Comparison of ENCODE assay signal across 8 cellular contexts in the genomic region with DNA sequence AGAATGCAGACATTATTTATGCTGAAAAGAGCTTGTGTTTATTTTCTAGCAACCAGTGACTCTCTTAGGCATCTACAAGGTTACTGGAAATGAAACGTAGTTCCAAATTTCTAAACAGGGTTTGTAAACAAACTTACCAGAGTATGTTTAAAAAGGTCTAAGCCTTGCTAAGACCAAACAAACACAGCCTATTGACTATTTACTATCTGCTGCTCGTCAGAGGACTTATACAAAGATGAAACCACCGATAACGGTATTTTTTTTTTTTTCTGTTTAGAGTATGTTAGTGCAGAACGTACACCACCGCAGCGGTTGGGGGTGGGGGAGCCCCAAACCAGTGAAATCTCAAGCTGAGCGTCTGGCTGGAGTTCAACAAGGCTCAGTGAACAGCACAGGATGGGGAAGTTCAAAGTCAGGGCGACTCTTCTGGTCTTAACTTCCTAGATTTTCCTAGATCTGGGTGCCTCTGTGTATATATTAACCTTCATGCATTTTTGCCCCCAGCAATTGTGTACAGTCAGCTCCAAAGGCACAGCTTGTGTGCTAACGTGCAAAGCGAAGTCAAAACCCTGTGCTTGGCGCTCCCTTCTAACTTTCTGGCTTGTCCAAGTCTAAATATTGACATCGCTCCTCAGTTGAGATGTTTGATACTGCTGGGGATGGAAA. TPM values are rescaled to one million over a fixed set of nuclear protein-coding genes. Genes with fewer than 3 reads are reported as not detected.
DNase-seq lines count a peak whose midpoint lies in the region; ATAC-seq and TF ChIP-seq lines count a peak whose summit lies in the region.

No MANE protein-coding gene starts in this region.

- H3K4me1 Mint-ChIP-seq in activated CD4-positive, alpha-beta memory T cell treated with anti-CD3 and anti-CD28 coated beads, Interleukin-2, amount 10 ng/mL, durations not matched to agents 7 days and 5 days: peaks cover 8% of the 10 kb centered on the region
- peaks cover 22% of the 10 kb centered on the region for H3K4me1 Mint-ChIP-seq in neural progenitor cell

- H3K79me2 ChIP-seq in neural progenitor cell (ENCODE audit: low read depth): no peaks in the 10 kb centered on the region

- ATAC-seq in GM18858 (IDR thresholded peaks at IDR 0.05; ENCODE audit: unreplicated experiment) (peak; percentile 48), HG03432 (IDR thresholded peaks at IDR 0.05; ENCODE audit: unreplicated experiment) (peak; percentile 58), foreskin keratinocyte (peak; percentile 0)

- peak overlapping the region; percentile 87 for H3K4me2 ChIP-seq in neural progenitor cell

- peak overlapping the region; percentile 19 for H3K4me3 Mint-ChIP-seq in activated CD4-positive, alpha-beta memory T cell treated with anti-CD3 and anti-CD28 coated beads, Interleukin-2, amount 10 ng/mL, durations not matched to agents 7 days and 5 days
- peak overlapping the region; percentile 90 for H3K4me3 Mint-ChIP-seq in neural progenitor cell

- H3F3A ChIP-seq in neural progenitor cell (ENCODE audit: low read depth): peaks cover 7% of the 10 kb centered on the region

- no peaks in the 10 kb centered on the region for H3K9me3 Mint-ChIP-seq in activated CD4-positive, alpha-beta memory T cell treated with anti-CD3 and anti-CD28 coated beads, Interleukin-2, amount 10 ng/mL, durations not matched to agents 7 days and 5 days
- no peaks in the 10 kb centered on the region for H3K9me3 Mint-ChIP-seq in neural progenitor cell

- H3K27ac ChIP-seq in foreskin keratinocyte (no peak overlapping the region), neural progenitor cell (no peak overlapping the region)

- no peaks in the 10 kb centered on the region for H3K9me3 ChIP-seq in neural progenitor cell (ENCODE audit: low read depth)

- H3K27me3 ChIP-seq in foreskin keratinocyte (no peaks in the 10 kb centered on the region), neural progenitor cell (peaks cover 10% of the 10 kb centered on the region)

- H3K4me3 ChIP-seq in AG10803 (ENCODE audit: low read length) (peak overlapping the region; percentile 74), neural progenitor cell (peak overlapping the region; percentile 79)

- H3K27me3 Mint-ChIP-seq in activated CD4-positive, alpha-beta memory T cell treated with anti-CD3 and anti-CD28 coated beads, Interleukin-2, amount 10 ng/mL, durations not matched to agents 7 days and 5 days: peaks cover 65% of the 10 kb centered on the region
- H3K27me3 Mint-ChIP-seq in neural progenitor cell (ENCODE audit: insufficient read depth, low read depth): peaks cover 12% of the 10 kb centered on the region

- no peak overlapping the region for H3K27ac Mint-ChIP-seq in activated CD4-positive, alpha-beta memory T cell treated with anti-CD3 and anti-CD28 coated beads, Interleukin-2, amount 10 ng/mL, durations not matched to agents 7 days and 5 days
- H3K27ac Mint-ChIP-seq in neural progenitor cell: peak overlapping the region; percentile 99

- no peak overlapping the region for H3K9ac ChIP-seq in neural progenitor cell

- no peaks in the 10 kb centered on the region for H3K36me3 ChIP-seq in neural progenitor cell

- H2AFZ ChIP-seq in neural progenitor cell (replicated peaks): peak overlapping the region; percentile 79

- POLR2A ChIA-PET in activated CD4-positive, alpha-beta memory T cell treated with anti-CD3 and anti-CD28 coated beads, Interleukin-2, amount 10 ng/mL, durations not matched to agents 7 days and 5 days (lab: Charles Lee): interaction anchor here (1.2 kb wide), 2 partner anchors 163 to 165 kb away, joined by 3 to 4 read pairs; a partner anchor contains a TSS

- H4K20me1 ChIP-seq in neural progenitor cell (ENCODE audit: low read depth): no peaks in the 10 kb centered on the region

- TF ChIP-seq CTCF in AG10803 (conservative IDR thresholded peaks at IDR 0.05; ENCODE audit: low read length): no peak
- no peak for TF ChIP-seq CTCF in foreskin keratinocyte (conservative IDR thresholded peaks at IDR 0.05)
- no peak for TF ChIP-seq CTCF in neural progenitor cell (IDR thresholded peaks at IDR 0.05)

- CTCF ChIA-PET in activated CD4-positive, alpha-beta memory T cell treated with anti-CD3 and anti-CD28 coated beads, Interleukin-2, amount 10 ng/mL, durations not matched to agents 7 days and 5 days (lab: Charles Lee): no interaction called here

- H3K36me3 Mint-ChIP-seq in activated CD4-positive, alpha-beta memory T cell treated with anti-CD3 and anti-CD28 coated beads, Interleukin-2, amount 10 ng/mL, durations not matched to agents 7 days and 5 days (ENCODE audit: low read depth): no peaks in the 10 kb centered on the region
- H3K36me3 Mint-ChIP-seq in neural progenitor cell: peaks cover 2% of the 10 kb centered on the region

- DNase-seq in AG10803 (ENCODE audit: low read depth) (peak; percentile 60), foreskin keratinocyte (peak in 1 of 2 donors; percentile 11), neural progenitor cell (ENCODE audit: low spot score) (no peak), middle frontal gyrus (ENCODE audit: extremely low spot score, low spot score) (no peak)
- peak; percentile 53 for DNase-seq in activated CD4-positive, alpha-beta memory T cell treated with anti-CD3 and anti-CD28 coated beads, Interleukin-2, amount 10 ng/mL, durations not matched to agents 7 days and 5 days
- no peak for DNase-seq in stimulated activated naive CD4-positive, alpha-beta T cell treated with Interleukin-2 at 50 U/mL for 16 hours (lab: John Stamatoyannopoulos, UW)

- no peaks in the 10 kb centered on the region for H3K4me1 ChIP-seq in foreskin keratinocyte
- no peaks in the 10 kb centered on the region for H3K4me1 ChIP-seq in neural progenitor cell

RNA-seq across cellular contexts. Expression of a gene that starts 1.2 kb away (rescaled TPM):
- total RNA-seq in activated CD4-positive, alpha-beta memory T cell treated with anti-CD3 and anti-CD28 coated beads, Interleukin-2, amount 10 ng/mL, durations not matched to agents 7 days and 5 days: under 1 TPM in 1 of 2 experiments, not detected in 1; 0.05 TPM
- total RNA-seq in foreskin keratinocyte: 3.4 and 3.7 TPM in 2 replicates
- polyA plus RNA-seq in foreskin keratinocyte: 0.91 and 1.2 TPM in 2 replicates
- 15.1 and 21.5 TPM in 2 replicates for total RNA-seq in neural progenitor cell (ENCODE audit: low replicate concordance)

Comparison
In these comparisons a context has a peak if more than half of its experiments do, and no peak if none do; other contexts are left out.
1. DNase-seq: peak in AG10803 (single experiment) and activated CD4-positive, alpha-beta memory T cell treated with anti-CD3 and anti-CD28 coated beads, Interleukin-2, amount 10 ng/mL, durations not matched to agents 7 days and 5 days (single experiment); none in neural progenitor cell (single experiment), stimulated activated naive CD4-positive, alpha-beta T cell treated with Interleukin-2 at 50 U/mL for 16 hours (single experiment) and middle frontal gyrus (single experiment).
2. ATAC-seq: peak in every context shown above with its lines; median percentile 58 in HG03432; 48 in GM18858; 0 in foreskin keratinocyte.